25 cellular contexts compared by ENCODE assay signal in the genomic region with DNA sequence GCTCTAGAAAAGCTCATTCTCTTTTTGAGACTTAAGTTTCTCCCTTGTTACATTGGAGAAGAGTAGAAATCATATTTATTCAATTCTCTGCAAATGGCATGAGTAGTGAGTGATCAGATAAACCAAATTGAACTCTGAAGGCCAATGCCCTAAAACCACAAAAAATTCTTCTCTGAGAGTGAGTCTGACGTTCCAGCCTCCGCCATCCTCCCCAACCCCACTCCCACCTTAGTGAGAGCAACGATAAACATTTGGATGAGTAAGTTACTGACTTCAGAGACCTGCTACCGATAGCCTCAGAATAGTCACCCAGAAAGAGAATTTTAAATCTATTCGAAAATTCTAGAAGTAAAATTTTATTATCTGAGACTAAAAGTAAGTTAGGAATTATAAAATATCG.
DNase-seq lines count a peak whose midpoint lies in the region; ATAC-seq, FAIRE-seq and TF ChIP-seq lines count a peak whose summit lies in the region.
"Had no signal": no experiment of that assay in that cellular context is flagged by ENCODE, and none has a peak within 500 bp of the region (broad histone marks: within the 10 kb centered on the region; RNA-seq: fewer than 3 reads in every experiment).

No MANE protein-coding gene starts in this region.

- H3K9me3 ChIP-seq in IMR-90 (ENCODE audit: control insufficient read depth, insufficient read depth, low read length): peaks cover 8% of the 10 kb centered on the region; the same call in 1 of the 2 replicates
- H3K9me3 ChIP-seq in astrocyte (ENCODE audit: insufficient read depth, low read depth, low read length): no peaks in the 10 kb centered on the region
- H3K9me3 ChIP-seq: A549, BE2C, HAP-1 had no signal

- intact Hi-C loops in IMR-90 (cut with micrococcal nuclease) (no loop called here), sciatic nerve (cut with DNase I) (no loop called here)

- H2AK5ac ChIP-seq in IMR-90 (ENCODE audit: low read depth, low read length): no peak overlapping the region

- H3K36me3 Mint-ChIP-seq in astrocyte (ENCODE audit: low read depth, unreplicated experiment) (no peaks in the 10 kb centered on the region), progenitor cell of endocrine pancreas (ENCODE audit: insufficient read depth) (no peaks in the 10 kb centered on the region)
- H3K36me3 Mint-ChIP-seq: CD14-positive monocyte; CD8-positive, alpha-beta memory T cell had no signal

- no peak overlapping the region for H2AFZ ChIP-seq in IMR-90 (replicated peaks; ENCODE audit: low read length, poor library complexity)
- no peak overlapping the region for H2AFZ ChIP-seq in astrocyte (ENCODE audit: low read depth, low read length)

- TF ChIP-seq RAD21 in IMR-90 (IDR thresholded peaks at IDR 0.05; ENCODE audit: low read length): no peak

- ATAC-seq in IMR-90 (ENCODE audit: low read depth): 0 out of 2 replicates have a peak, but pooled peaks have one; percentile 18
- ATAC-seq in sciatic nerve: no peak
- ATAC-seq: A549 had no signal

- no peak overlapping the region for H3K4ac ChIP-seq in IMR-90 (ENCODE audit: low read depth, low read length)

- H3K36me3 ChIP-seq in IMR-90 (ENCODE audit: control insufficient read depth, insufficient read depth, low read length): no peaks in the 10 kb centered on the region
- no peaks in the 10 kb centered on the region for H3K36me3 ChIP-seq in astrocyte (ENCODE audit: insufficient read depth, low read length)
- H3K36me3 ChIP-seq: BE2C; BLaER1 treated with 17β-estradiol and CSF1 and Interleukin-3, amounts not matched to agents 10 nM and 100 nM; HAP-1 had no signal

- no peak overlapping the region for H4K8ac ChIP-seq in IMR-90 (ENCODE audit: low read depth in 2 of 2, low read length in 2 of 2)

- H2AK9ac ChIP-seq in IMR-90 (replicated peaks; ENCODE audit: low read depth, low read length, poor library complexity): no peak overlapping the region

- peaks cover 2% of the 10 kb centered on the region for H3K27me3 Mint-ChIP-seq in astrocyte (ENCODE audit: low read depth, unreplicated experiment)
- peaks cover 8% of the 10 kb centered on the region for H3K27me3 Mint-ChIP-seq in progenitor cell of endocrine pancreas

- no peak overlapping the region for H3K23ac ChIP-seq in IMR-90 (ENCODE audit: low read depth, low read length)

- TF ChIP-seq CTCF in IMR-90 (conservative IDR thresholded peaks at IDR 0.05; ENCODE audit: low read depth, low read length) (no peak), astrocyte (IDR thresholded peaks at IDR 0.05; ENCODE audit: insufficient read depth, low read depth, low read length) (no peak), progenitor cell of endocrine pancreas (IDR thresholded peaks at IDR 0.05; ENCODE audit: unreplicated experiment) (no peak)

- H4K91ac ChIP-seq in IMR-90 (ENCODE audit: insufficient read depth, low read depth, low read length): no peak overlapping the region

- H3K27ac ChIP-seq in IMR-90 (ENCODE audit: insufficient read depth, low read length): no peak overlapping the region
- H3K27ac ChIP-seq in astrocyte (ENCODE audit: low read depth, low read length): no peak overlapping the region
- H3K27ac ChIP-seq: A549; BLaER1 treated with 17β-estradiol and CSF1 and Interleukin-3, amounts not matched to agents 10 nM and 100 nM had no signal

- H3K4me1 Mint-ChIP-seq in astrocyte (ENCODE audit: low read depth, unreplicated experiment): peaks cover 25% of the 10 kb centered on the region
- peaks cover 1% of the 10 kb centered on the region for H3K4me1 Mint-ChIP-seq in progenitor cell of endocrine pancreas (ENCODE audit: low read depth)
- H3K4me1 Mint-ChIP-seq: CD14-positive monocyte; CD8-positive, alpha-beta memory T cell had no signal

- H3K4me3 ChIP-seq in IMR-90 (ENCODE audit: insufficient read depth, low read depth, low read length) (no peak overlapping the region), astrocyte (ENCODE audit: insufficient read depth, low read depth, low read length) (no peak overlapping the region)
- H3K4me3 ChIP-seq: A549; BLaER1 treated with 17β-estradiol and CSF1 and Interleukin-3, amounts not matched to agents 10 nM and 100 nM; HAP-1 had no signal

- no peak overlapping the region for H3K14ac ChIP-seq in IMR-90 (replicated peaks; ENCODE audit: low read depth, low read length)

- H4K5ac ChIP-seq in IMR-90 (ENCODE audit: low read depth, low read length): no peak overlapping the region

- TF ChIP-seq POLR2A in IMR-90 (IDR thresholded peaks at IDR 0.05; ENCODE audit: low read depth, low read length): no peak

- H3K79me2 ChIP-seq in astrocyte (ENCODE audit: insufficient read depth, low read length): no peaks in the 10 kb centered on the region

- H2BK15ac ChIP-seq in IMR-90 (ENCODE audit: low read depth, low read length): no peak overlapping the region

- no peak overlapping the region for H3K4me3 Mint-ChIP-seq in astrocyte (ENCODE audit: unreplicated experiment)
- H3K4me3 Mint-ChIP-seq in progenitor cell of endocrine pancreas (ENCODE audit: low read depth): no peak overlapping the region
- H3K4me3 Mint-ChIP-seq: CD14-positive monocyte; CD4-positive, alpha-beta T cell; CD8-positive, alpha-beta memory T cell had no signal

- H3K27ac Mint-ChIP-seq in astrocyte (ENCODE audit: unreplicated experiment) (no peak overlapping the region), progenitor cell of endocrine pancreas (peak overlapping the region; percentile 52)
- H3K27ac Mint-ChIP-seq: CD14-positive monocyte; CD4-positive, alpha-beta T cell; CD8-positive, alpha-beta memory T cell had no signal

- H3K9me3 Mint-ChIP-seq in astrocyte (ENCODE audit: unreplicated experiment) (no peaks in the 10 kb centered on the region), progenitor cell of endocrine pancreas (ENCODE audit: low read depth) (peaks cover 5% of the 10 kb centered on the region)
- H3K9me3 Mint-ChIP-seq: CD4-positive, alpha-beta T cell had no signal

- no peaks in the 10 kb centered on the region for H3K9me1 ChIP-seq in IMR-90 (ENCODE audit: insufficient read depth, low read length)

- FAIRE-seq in astrocyte (lab: Jason Lieb, UNC): no peak
- FAIRE-seq: A549, D721Med, GM12891, GM18507, H54 had no signal

- no peaks in the 10 kb centered on the region for H3K27me3 ChIP-seq in IMR-90 (ENCODE audit: control insufficient read depth, insufficient read depth, low read length)
- no peaks in the 10 kb centered on the region for H3K27me3 ChIP-seq in astrocyte (ENCODE audit: insufficient read depth, low read length)
- H3K27me3 ChIP-seq: BE2C; BLaER1 treated with 17β-estradiol and CSF1 and Interleukin-3, amounts not matched to agents 10 nM and 100 nM had no signal

- DNase-seq in EL (peak; percentile 64), IMR-90 (peak; percentile 23), astrocyte (ENCODE audit: low read depth) (peak; percentile 39), progenitor cell of endocrine pancreas (ENCODE audit: low spot score, unreplicated experiment) (no peak), sciatic nerve (ENCODE audit: low spot score) (no peak), G401 (ENCODE audit: low spot score) (no peak), GM19238 (ENCODE audit: insufficient read length, low spot score) (no peak)
- DNase-seq: 8988T; ACHN; AML-193; BE2C; CD4-positive, alpha-beta T cell; CD8-positive, alpha-beta memory T cell; DMS 273 treated with DMSO at 0.1 percent for 48 hours; DMS79; GF-D8; GOT3 had no signal

- in situ Hi-C loops in IMR-90 (cut with MboI; ENCODE audit: low sequenced_read_pairs) (no loop called here), G401 (cut with HindIII; ENCODE audit: low sequenced_read_pairs) (no loop called here)

- H3K4me1 ChIP-seq in IMR-90 (ENCODE audit: control insufficient read depth, insufficient read depth, low read length) (no peaks in the 10 kb centered on the region), astrocyte (ENCODE audit: insufficient read depth, low read length) (peaks cover 9% of the 10 kb centered on the region)
- H3K4me1 ChIP-seq: BE2C had no signal

- no peak overlapping the region for H2BK5ac ChIP-seq in IMR-90 (ENCODE audit: low read depth, low read length, poor library complexity, severe bottlenecking)

- H2BK120ac ChIP-seq in IMR-90 (ENCODE audit: low read depth, low read length): no peak overlapping the region

- H3K18ac ChIP-seq in IMR-90 (ENCODE audit: low read depth, low read length): no peak overlapping the region

- dilution Hi-C loops in IMR-90 (cut with HindIII; ENCODE audit: low sequenced_read_pairs, unreplicated experiment): no loop called here

- H4K20me1 ChIP-seq in IMR-90 (ENCODE audit: insufficient read depth, low read length) (no peaks in the 10 kb centered on the region), astrocyte (ENCODE audit: insufficient read depth, low read length) (no peaks in the 10 kb centered on the region)
- H4K20me1 ChIP-seq: BLaER1 treated with 17β-estradiol and CSF1 and Interleukin-3, amounts not matched to agents 10 nM and 100 nM had no signal

- BruUV-seq in IMR-90 (replicated peaks; lab: Mats Ljungman, UMichigan): no TSS peak

- no peak overlapping the region for H2BK20ac ChIP-seq in IMR-90 (ENCODE audit: low read depth, low read length)

- H3K9ac ChIP-seq in IMR-90 (ENCODE audit: low read depth, low read length) (no peak overlapping the region), astrocyte (ENCODE audit: low read length) (no peak overlapping the region)
- H3K9ac ChIP-seq: BLaER1 treated with 17β-estradiol and CSF1 and Interleukin-3, amounts not matched to agents 10 nM and 100 nM had no signal

- no peak overlapping the region for H3K56ac ChIP-seq in IMR-90 (ENCODE audit: extremely low read depth, insufficient read depth, low read length)

- WGBS in IMR-90 (ENCODE audit: extremely low coverage in 2 of 2, insufficient read length in 1 of 2), 2 experiments: no CpG with 5 or more reads among the region's 6 CpGs

- CTCF ChIA-PET in IMR-90 (lab: Yijun Ruan, JAX): no interaction called here

- H3K4me2 ChIP-seq in IMR-90 (ENCODE audit: low read depth, low read length) (no peak overlapping the region), astrocyte (ENCODE audit: low read length) (no peak overlapping the region)
- H3K4me2 ChIP-seq: A549; BLaER1 treated with 17β-estradiol and CSF1 and Interleukin-3, amounts not matched to agents 10 nM and 100 nM had no signal

- POLR2A ChIA-PET in IMR-90 (lab: Charles Lee; ENCODE audit: unreplicated experiment): no interaction called here

- H3K79me1 ChIP-seq in IMR-90 (ENCODE audit: low read depth in 1 of 2, low read length in 2 of 2): no peaks in the 10 kb centered on the region

TF ChIP-seq in IMR-90, 13 proteins besides CTCF, POLR2A, EP300 and RAD21:
- no peak for TF ChIP-seq USF2 (IDR thresholded peaks at IDR 0.05; ENCODE audit: low read depth, low read length)
- TF ChIP-seq CEBPB (IDR thresholded peaks at IDR 0.05; ENCODE audit: low read depth, low read length): no peak

Comparison
In these comparisons a context has a peak if more than half of its experiments do, and no peak if none do; other contexts are left out.
1. DNase-seq: peak in EL (single experiment), IMR-90 (single experiment) and astrocyte (single experiment); none in progenitor cell of endocrine pancreas (single experiment), sciatic nerve (single experiment), G401 (single experiment) and GM19238 (single experiment).